In the genomic region with DNA sequence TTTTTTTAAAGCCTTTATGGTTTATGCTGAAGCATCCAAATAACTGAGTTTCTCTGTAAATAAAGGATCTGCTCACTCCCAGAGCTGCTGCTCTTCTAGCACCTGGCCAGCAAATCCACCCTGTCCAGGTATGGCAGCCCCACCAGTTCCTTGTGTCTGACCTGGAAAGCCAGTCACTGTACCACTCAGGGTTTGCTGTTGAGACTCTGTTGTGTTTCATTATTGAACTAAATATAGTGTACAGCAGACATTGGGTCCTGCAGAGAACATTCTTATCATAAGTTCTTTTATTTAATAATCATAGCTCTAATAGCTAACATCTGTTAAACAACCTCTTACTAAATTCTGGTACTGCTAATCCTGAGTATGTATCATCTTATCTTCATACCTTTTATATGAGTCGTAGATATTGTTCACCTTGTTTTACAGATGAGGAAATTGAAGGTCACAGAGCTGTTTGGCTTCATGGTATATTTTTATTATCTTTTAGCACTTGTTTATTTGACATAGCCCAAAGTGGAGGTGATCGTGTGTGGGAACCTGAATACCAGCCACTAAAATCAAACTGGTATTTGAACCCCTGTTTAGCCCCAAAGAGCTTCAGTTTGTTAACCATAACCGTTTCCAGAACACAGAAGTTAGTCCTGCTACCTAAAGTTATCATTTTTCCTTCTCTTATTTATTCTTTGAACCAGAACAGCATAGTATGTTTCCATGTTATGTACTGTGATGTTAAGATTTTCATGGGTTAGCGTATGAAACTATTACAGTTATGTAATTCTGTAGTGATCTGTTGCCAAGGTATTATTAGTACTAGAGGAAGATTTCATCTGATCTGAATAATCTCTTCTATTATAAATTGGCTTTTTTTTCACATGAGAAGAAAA, we compare ENCODE assay signal across 7 cellular contexts.
A peak's percentile ranks its signal among the peaks of the same experiment; 100 is the strongest.
DNase-seq lines count a peak whose midpoint lies in the region; ATAC-seq and TF ChIP-seq lines count a peak whose summit lies in the region.
"Not testable (repeated sequence)": the region's sequence is repeated elsewhere in the genome, so short reads cannot be mapped to it uniquely, and the experiment has no call there.

No MANE protein-coding gene starts in this region.

- H3K4me2 ChIP-seq in HCT116 (ENCODE audit: low read length) = peak overlapping the region; percentile 25

- H3K27me3 Mint-ChIP-seq in chondrocyte (ENCODE audit: low read depth); mesothelial cell of epicardium (ENCODE audit: low read depth): not testable (repeated sequence)

- BruUV-seq in HCT116 (replicated peaks; lab: Mats Ljungman, UMichigan) = not testable (repeated sequence)

- not testable (repeated sequence) for TF ChIP-seq POLR2A in HCT116 (IDR thresholded peaks at IDR 0.05; ENCODE audit: borderline replicate concordance, extremely low read depth, insufficient read depth, insufficient read length)

- TF ChIP-seq CTCF in BE2C (IDR thresholded peaks at IDR 0.05; ENCODE audit: low read depth, low read length); HCT116 (IDR thresholded peaks at IDR 0.05 in 2 of 3, conservative IDR thresholded peaks at IDR 0.05 in 1 of 3; ENCODE audit: borderline replicate concordance in 1 of 3, insufficient read depth in 1 of 3, low read depth in 2 of 3, low read length in 2 of 3); RWPE2 (IDR thresholded peaks at IDR 0.05; ENCODE audit: poor library complexity, severe bottlenecking); chondrocyte (IDR thresholded peaks at IDR 0.05); fibroblast of the aortic adventitia (IDR thresholded peaks at IDR 0.05; ENCODE audit: insufficient read depth, low read length); mesothelial cell of epicardium (IDR thresholded peaks at IDR 0.05; ENCODE audit: unreplicated experiment): not testable (repeated sequence)

- ATAC-seq in HCT116 (peak; percentile 53; the same call in 1 of the 2 replicates), RWPE2 (ENCODE audit: low read depth) (peak; percentile 68), left ventricle myocardium superior (peak; percentile 84)

- H3K9ac ChIP-seq in HCT116 (ENCODE audit: low read length) = not testable (repeated sequence)

- H3K79me2 ChIP-seq in HCT116 (ENCODE audit: insufficient read depth, low read length) = not testable (repeated sequence)

- H3K27me3 ChIP-seq in BE2C; HCT116 (ENCODE audit: insufficient read depth, low read length); RWPE2 (ENCODE audit: insufficient read depth, poor library complexity, severe bottlenecking): not testable (repeated sequence)

- H4K20me1 ChIP-seq in HCT116 (ENCODE audit: insufficient read depth) = not testable (repeated sequence)

- TF ChIP-seq RAD21 in HCT116 (IDR thresholded peaks at IDR 0.05; ENCODE audit: low read depth) = not testable (repeated sequence)

- H3K9me3 Mint-ChIP-seq in chondrocyte (ENCODE audit: low read depth); mesothelial cell of epicardium: not testable (repeated sequence)

- not testable (repeated sequence) for H3K9me3 ChIP-seq in BE2C; HCT116 (ENCODE audit: control insufficient read depth in 1 of 2, insufficient read depth in 1 of 2, low read depth in 1 of 2, low read length in 2 of 2); RWPE2 (ENCODE audit: severe bottlenecking)

- CTCF ChIA-PET in HCT116 (lab: Charles Lee) = not testable (repeated sequence)

- H3K36me3 ChIP-seq in BE2C; HCT116 (ENCODE audit: control insufficient read depth in 1 of 2, insufficient read depth in 2 of 2, low read length in 2 of 2); RWPE2 (ENCODE audit: low read depth): not testable (repeated sequence)

- not testable (repeated sequence) for H3K4me1 ChIP-seq in BE2C
- H3K4me1 ChIP-seq in HCT116 (ENCODE audit: control insufficient read depth in 1 of 2, insufficient read depth in 2 of 2, low read length in 2 of 2) = peaks cover 0 to 11% of the 10 kb centered on the region in 2 experiments; a peak in 2 of 4 replicates
- peaks cover 10% of the 10 kb centered on the region for H3K4me1 ChIP-seq in RWPE2 (ENCODE audit: insufficient read depth, poor library complexity, severe bottlenecking)

- DNase-seq in BE2C = peak; percentile 20
- not testable (repeated sequence) for DNase-seq in HCT116 (ENCODE audit: low read depth, low spot score); RWPE2 (ENCODE audit: low spot score); chondrocyte (ENCODE audit: low spot score); left ventricle myocardium superior; mesothelial cell of epicardium (ENCODE audit: low spot score in 2 of 2, unreplicated experiment in 2 of 2)
- peak; percentile 61 for DNase-seq in fibroblast of the aortic adventitia (ENCODE audit: low read depth)

- not testable (repeated sequence) for H2AFZ ChIP-seq in HCT116 (ENCODE audit: low read depth, low read length, poor library complexity, severe bottlenecking)

- not testable (repeated sequence) for H3K4me3 ChIP-seq in BE2C (ENCODE audit: low read depth, low read length); HCT116 (replicated peaks in 1 of 2; ENCODE audit: low read depth in 1 of 2, low read length in 2 of 2); RWPE2 (ENCODE audit: severe bottlenecking); fibroblast of the aortic adventitia (ENCODE audit: low read depth, low read length)

- not testable (repeated sequence) for H3K4me3 Mint-ChIP-seq in chondrocyte (ENCODE audit: unreplicated experiment); mesothelial cell of epicardium

- H3K4me1 Mint-ChIP-seq in chondrocyte (ENCODE audit: low read depth) = peaks cover 14% of the 10 kb centered on the region
- not testable (repeated sequence) for H3K4me1 Mint-ChIP-seq in mesothelial cell of epicardium

- not testable (repeated sequence) for H3K9me2 ChIP-seq in HCT116 (ENCODE audit: insufficient read depth)

- H3K27ac Mint-ChIP-seq in chondrocyte (ENCODE audit: unreplicated experiment) = peak overlapping the region; percentile 6
- peak overlapping the region; percentile 59 for H3K27ac Mint-ChIP-seq in mesothelial cell of epicardium

- not testable (repeated sequence) for H3K27ac ChIP-seq in HCT116 (ENCODE audit: low read depth, low read length)
- peak overlapping the region; percentile 64 for H3K27ac ChIP-seq in RWPE2 (ENCODE audit: poor library complexity, severe bottlenecking)

- intact Hi-C loops in HCT116 (cut with micrococcal nuclease); left ventricle myocardium superior (cut with micrococcal nuclease): not testable (repeated sequence)

- RAD21 ChIA-PET in HCT116 (lab: Charles Lee; ENCODE audit: low non-redundant PET in 1 of 2, low total read pairs in 2 of 2, uncharacterized antibody in 2 of 2, unreplicated experiment in 2 of 2) = not testable (repeated sequence)

- POLR2A ChIA-PET in HCT116 (lab: Charles Lee) = not testable (repeated sequence)

- not testable (repeated sequence) for H3K36me3 Mint-ChIP-seq in chondrocyte (ENCODE audit: low read depth); mesothelial cell of epicardium
